8 cellular contexts compared by ENCODE assay signal in genomic region chr12:6563448-6564050, GRCh38. TPM values are rescaled to one million over a fixed set of nuclear protein-coding genes. Genes with fewer than 3 reads are reported as not detected.
A peak's percentile ranks its signal among the peaks of the same experiment; 100 is the strongest.
DNase-seq lines count a peak whose midpoint lies in the region; ATAC-seq and TF ChIP-seq lines count a peak whose summit lies in the region.

No MANE protein-coding gene starts in this region.

- H3K27me3 ChIP-seq in NT2/D1 (ENCODE audit: insufficient read depth, insufficient read length) (no peaks in the 10 kb centered on the region), prostate gland (replicated peaks; ENCODE audit: insufficient read depth) (no peaks in the 10 kb centered on the region)

- peak; percentile 41 for DNase-seq in SIG-M5 treated with dmso at 0.1 percent for 504 hours (lab: John Stamatoyannopoulos, UW; ENCODE audit: unreplicated experiment)
- DNase-seq in SIG-M5 (lab: John Stamatoyannopoulos, UW) = no peak
- peak; percentile 78 for DNase-seq in NT2/D1 (ENCODE audit: low read depth, low spot score)
- peak; percentile 58 for DNase-seq in activated T-cell treated with anti-CD3 and anti-CD28 coated beads for 4 hours
- peak; percentile 54 for DNase-seq in fibroblast of mammary gland (ENCODE audit: low read depth)
- no peak for DNase-seq in prostate gland (ENCODE audit: low spot score)

- WGBS in prostate gland = 73% methylated on average over 8 of the region's 8 CpGs

- peaks cover 86% of the 10 kb centered on the region for H3K36me3 ChIP-seq in NT2/D1 (ENCODE audit: insufficient read depth, insufficient read length, low read length)
- H3K36me3 ChIP-seq in prostate gland = peaks cover 22 to 33% of the 10 kb centered on the region in 2 donors

- no peak for TF ChIP-seq POLR2A in prostate gland (IDR thresholded peaks at IDR 0.05)

- no peak overlapping the region for H3K9ac ChIP-seq in NT2/D1 (ENCODE audit: insufficient read length, low read depth)

- intact Hi-C loops in prostate gland (cut with DNase I) = no loop called here

- TF ChIP-seq CTCF in fibroblast of mammary gland (conservative IDR thresholded peaks at IDR 0.05; ENCODE audit: control insufficient read depth, insufficient read depth, low read depth, low read length) (peak; percentile 87), prostate gland (IDR thresholded peaks at IDR 0.05) (peak; percentile 18 to 57 (median 46))

- H3K4me1 ChIP-seq in NT2/D1 (ENCODE audit: insufficient read depth, insufficient read length) (no peaks in the 10 kb centered on the region), prostate gland (replicated peaks) (no peaks in the 10 kb centered on the region)

- no peak overlapping the region for H3K4me3 ChIP-seq in NT2/D1 (ENCODE audit: insufficient read length, low read depth)
- H3K4me3 ChIP-seq in fibroblast of mammary gland (ENCODE audit: control insufficient read depth, low read depth, low read length) = no peak overlapping the region
- no peak overlapping the region for H3K4me3 ChIP-seq in prostate gland

- ATAC-seq in GM21381 (IDR thresholded peaks at IDR 0.05; ENCODE audit: unreplicated experiment) (no peak), GM18870 (IDR thresholded peaks at IDR 0.05; ENCODE audit: unreplicated experiment) (no peak)

- H3K27ac ChIP-seq in prostate gland = no peak overlapping the region

- H3K9me3 ChIP-seq in NT2/D1 (ENCODE audit: insufficient read depth, low read length) (no peaks in the 10 kb centered on the region), prostate gland (no peaks in the 10 kb centered on the region)

RNA-seq across cellular contexts. Expression of gene NOP2, which starts 4.5 kb away (rescaled TPM):
- 10 to 100 TPM; 14.5 to 42.9 TPM for total RNA-seq in prostate gland

RNA-seq across cellular contexts. Expression of gene IFFO1, which starts 7.7 kb away (rescaled TPM):
- total RNA-seq in prostate gland = 10 to 100 TPM in 1 of 2 donors, 1 to 10 TPM in 1; 4.8 to 22.9 TPM

RNA-seq across cellular contexts. Expression of gene GAPDH, which starts 29.2 kb away (rescaled TPM):
- total RNA-seq in prostate gland = 1,000 to 10,000 TPM; 1,469 to 2,105 TPM

RNA-seq across cellular contexts. Expression of gene CHD4, which starts 43.6 kb away (rescaled TPM):
- 100 to 1,000 TPM; 124 to 240 TPM for total RNA-seq in prostate gland

Comparison
In these comparisons a context has a peak if more than half of its experiments do, and no peak if none do; other contexts are left out.
1. DNase-seq: peak in SIG-M5 treated with dmso at 0.1 percent for 504 hours (single experiment), NT2/D1 (single experiment), activated T-cell treated with anti-CD3 and anti-CD28 coated beads for 4 hours (single experiment) and fibroblast of mammary gland (single experiment); none in SIG-M5 (single experiment) and prostate gland (single experiment).